12 cellular contexts compared by ENCODE assay signal in the genomic region with DNA sequence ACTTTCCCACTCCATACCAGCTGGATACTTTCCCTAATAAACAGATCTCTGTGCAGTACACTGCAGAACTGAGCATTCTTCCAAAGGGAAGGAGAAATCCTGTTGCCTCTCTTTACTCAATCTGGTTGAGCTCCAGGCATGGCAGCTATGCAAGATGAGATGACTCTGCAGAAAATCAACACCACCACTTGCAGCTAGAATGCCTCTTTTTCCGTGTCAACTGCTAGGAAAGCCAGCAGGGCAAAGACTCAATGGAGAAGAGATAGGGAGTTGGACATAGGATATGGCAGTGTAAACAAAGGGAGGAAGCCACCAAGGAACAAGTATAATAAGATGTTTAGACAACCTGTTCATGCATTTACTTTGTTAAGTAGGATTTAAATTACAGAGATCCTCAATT. TPM values are rescaled to one million over a fixed set of nuclear protein-coding genes. Genes with fewer than 3 reads are reported as not detected.
A peak's percentile ranks its signal among the peaks of the same experiment; 100 is the strongest.
DNase-seq lines count a peak whose midpoint lies in the region; ATAC-seq and TF ChIP-seq lines count a peak whose summit lies in the region.
"Had no signal": no experiment of that assay in that cellular context is flagged by ENCODE, and none has a peak within 500 bp of the region (broad histone marks: within the 10 kb centered on the region; RNA-seq: fewer than 3 reads in every experiment).

No MANE protein-coding gene starts in this region.

- POLR2A ChIA-PET in CD8-positive, alpha-beta memory T cell (lab: Charles Lee), result no interaction called here
- POLR2A ChIA-PET in naive thymus-derived CD8-positive, alpha-beta T cell (lab: Charles Lee), result interaction anchor here (0.6 kb wide), 1 partner anchor 198 kb away, joined by 4 read pairs; no protein-coding TSS in a partner anchor

- CTCF ChIA-PET in CD8-positive, alpha-beta memory T cell (lab: Charles Lee), result no interaction called here

- peak overlapping the region; percentile 37 for H3K4me2 ChIP-seq in fibroblast of lung (ENCODE audit: extremely low read depth, insufficient read depth, low read length)

- ATAC-seq in naive thymus-derived CD8-positive, alpha-beta T cell, result no peak
- ATAC-seq in GM21825 (IDR thresholded peaks at IDR 0.05; ENCODE audit: unreplicated experiment), result no peak
- ATAC-seq in activated naive CD4-positive, alpha-beta T cell treated with anti-CD3 and anti-CD28 coated beads, Interleukin-2, amount 50 U/mL, for 72 hours, result no peak
- ATAC-seq: activated T-helper 17 cell treated with anti-CD3 and anti-CD28 coated beads, Interleukin-2, amount 50 U/mL, for 72 hours had no signal

- peaks cover 38% of the 10 kb centered on the region for H3K36me3 ChIP-seq in CD8-positive, alpha-beta memory T cell (ENCODE audit: insufficient read depth, low read length)
- peaks cover 2% of the 10 kb centered on the region for H3K36me3 ChIP-seq in fibroblast of lung (ENCODE audit: control insufficient read depth, insufficient read depth, low read length)

- H3K9me3 Mint-ChIP-seq in CD8-positive, alpha-beta memory T cell, result no peaks in the 10 kb centered on the region
- H3K9me3 Mint-ChIP-seq in naive thymus-derived CD8-positive, alpha-beta T cell, result no peaks in the 10 kb centered on the region
- H3K9me3 Mint-ChIP-seq in activated naive CD4-positive, alpha-beta T cell treated with anti-CD3 and anti-CD28 coated beads, Interleukin-2, amount 50 U/mL, for 72 hours, result peaks cover 0 to 5% of the 10 kb centered on the region in 2 donors
- H3K9me3 Mint-ChIP-seq in T-helper 2 cell treated with Interferon-gamma antibody and Interleukin-4, amounts not matched to agents 5 μg/mL and 100 μg/mL, for 36 hours, result peaks cover 3% of the 10 kb centered on the region
- H3K9me3 Mint-ChIP-seq: activated T-helper 17 cell treated with anti-CD3 and anti-CD28 coated beads, Interleukin-2, amount 50 U/mL, for 72 hours; mesothelial cell of epicardium had no signal

- DNase-seq in CD8-positive, alpha-beta memory T cell, result no peak
- DNase-seq in NCI-H146 treated with DMSO at 0.1 percent for 48 hours (lab: John Stamatoyannopoulos, UW; ENCODE audit: unreplicated experiment) (peak; percentile 65), fibroblast of lung (ENCODE audit: low read depth in 2 of 2) (peak; percentile 44 to 55)
- DNase-seq in naive thymus-derived CD8-positive, alpha-beta T cell, result no peak
- DNase-seq in activated naive CD4-positive, alpha-beta T cell treated with anti-CD3 and anti-CD28 coated beads, Interleukin-2, amount 50 U/mL, for 72 hours (ENCODE audit: low spot score in 2 of 2), result no peak
- no peak for DNase-seq in activated effector memory CD4-positive, alpha-beta T cell treated with Interleukin-2 at 50 U/mL for 16 hours
- DNase-seq in T-helper 2 cell treated with Interferon-gamma antibody and Interleukin-4, amounts not matched to agents 5 μg/mL and 100 μg/mL, for 36 hours (ENCODE audit: low spot score), result no peak
- DNase-seq: spleen, stomach had no signal

- no peaks in the 10 kb centered on the region for H4K20me1 ChIP-seq in fibroblast of lung (ENCODE audit: control insufficient read depth, extremely low read depth, insufficient read depth, low read length)

- H3K36me3 Mint-ChIP-seq in CD8-positive, alpha-beta memory T cell, result peaks cover 0 to 73% (median 26%) of the 10 kb centered on the region in 3 donors
- H3K36me3 Mint-ChIP-seq in naive thymus-derived CD8-positive, alpha-beta T cell, result peaks cover 4 to 83% (median 20%) of the 10 kb centered on the region in 3 donors
- H3K36me3 Mint-ChIP-seq in activated naive CD4-positive, alpha-beta T cell treated with anti-CD3 and anti-CD28 coated beads, Interleukin-2, amount 50 U/mL, for 72 hours, result peaks cover 4 to 44% of the 10 kb centered on the region in 2 donors
- peaks cover 49% of the 10 kb centered on the region for H3K36me3 Mint-ChIP-seq in T-helper 2 cell treated with Interferon-gamma antibody and Interleukin-4, amounts not matched to agents 5 μg/mL and 100 μg/mL, for 36 hours (ENCODE audit: low read depth)

- no peak overlapping the region for H3K27ac ChIP-seq in CD8-positive, alpha-beta memory T cell (ENCODE audit: low read depth, low read length)
- H3K27ac ChIP-seq in fibroblast of lung (ENCODE audit: insufficient read depth, low read length), result no peak overlapping the region
- H3K27ac ChIP-seq: stomach had no signal

- H3K27me3 Mint-ChIP-seq in CD8-positive, alpha-beta memory T cell, result no peaks in the 10 kb centered on the region
- H3K27me3 Mint-ChIP-seq in naive thymus-derived CD8-positive, alpha-beta T cell, result no peaks in the 10 kb centered on the region
- H3K27me3 Mint-ChIP-seq in T-helper 2 cell treated with Interferon-gamma antibody and Interleukin-4, amounts not matched to agents 5 μg/mL and 100 μg/mL, for 36 hours (ENCODE audit: low read depth), result no peaks in the 10 kb centered on the region
- H3K27me3 Mint-ChIP-seq: activated T-helper 17 cell treated with anti-CD3 and anti-CD28 coated beads, Interleukin-2, amount 50 U/mL, for 72 hours had no signal

- H3K9me3 ChIP-seq in CD8-positive, alpha-beta memory T cell (ENCODE audit: low read length), result no peaks in the 10 kb centered on the region
- no peaks in the 10 kb centered on the region for H3K9me3 ChIP-seq in fibroblast of lung (ENCODE audit: control insufficient read depth, insufficient read depth, low read depth, low read length)
- H3K9me3 ChIP-seq: spleen, stomach had no signal

- H3K4me1 Mint-ChIP-seq in CD8-positive, alpha-beta memory T cell, result peaks cover 13 to 33% (median 16%) of the 10 kb centered on the region in 3 donors
- H3K4me1 Mint-ChIP-seq in naive thymus-derived CD8-positive, alpha-beta T cell, result peaks cover 13 to 43% (median 22%) of the 10 kb centered on the region in 4 donors
- H3K4me1 Mint-ChIP-seq in T-helper 2 cell treated with Interferon-gamma antibody and Interleukin-4, amounts not matched to agents 5 μg/mL and 100 μg/mL, for 36 hours (ENCODE audit: low read depth), result peaks cover 15% of the 10 kb centered on the region

- no peak overlapping the region for H3K4me3 ChIP-seq in CD8-positive, alpha-beta memory T cell (ENCODE audit: low read length)
- H3K4me3 ChIP-seq in fibroblast of lung (replicated peaks in 1 of 4; ENCODE audit: control extremely low read depth in 1 of 4, insufficient read depth in 1 of 4, low read depth in 3 of 4, low read length in 4 of 4), result no peak overlapping the region
- H3K4me3 ChIP-seq: spleen, stomach had no signal

- H3K27me3 ChIP-seq in CD8-positive, alpha-beta memory T cell (ENCODE audit: insufficient read depth, low read length, poor library complexity, severe bottlenecking), result no peaks in the 10 kb centered on the region
- H3K27me3 ChIP-seq in fibroblast of lung (ENCODE audit: control insufficient read depth, insufficient read depth, low read length), result no peaks in the 10 kb centered on the region
- H3K27me3 ChIP-seq: spleen, stomach had no signal

- H3K9ac ChIP-seq in fibroblast of lung (ENCODE audit: insufficient read depth, low read length), result no peak overlapping the region

- TF ChIP-seq CTCF in fibroblast of lung (conservative IDR thresholded peaks at IDR 0.05 in 1 of 2, IDR thresholded peaks at IDR 0.05 in 1 of 2; ENCODE audit: low read depth in 1 of 2, low read length in 2 of 2), result no peak

- no peaks in the 10 kb centered on the region for H3K79me2 ChIP-seq in fibroblast of lung (ENCODE audit: control insufficient read depth, insufficient read depth, low read length)

- no peaks in the 10 kb centered on the region for H3K4me1 ChIP-seq in CD8-positive, alpha-beta memory T cell (ENCODE audit: insufficient read depth, low read length)
- no peaks in the 10 kb centered on the region for H3K4me1 ChIP-seq in fibroblast of lung (ENCODE audit: control insufficient read depth, extremely low read depth, insufficient read depth, low read length)

- H2AFZ ChIP-seq in fibroblast of lung (ENCODE audit: low read length), result no peak overlapping the region

- H3K4me3 Mint-ChIP-seq in CD8-positive, alpha-beta memory T cell, result no peak overlapping the region
- no peak overlapping the region for H3K4me3 Mint-ChIP-seq in naive thymus-derived CD8-positive, alpha-beta T cell
- H3K4me3 Mint-ChIP-seq in T-helper 2 cell treated with Interferon-gamma antibody and Interleukin-4, amounts not matched to agents 5 μg/mL and 100 μg/mL, for 36 hours, result no peak overlapping the region
- H3K4me3 Mint-ChIP-seq: activated T-helper 17 cell treated with anti-CD3 and anti-CD28 coated beads, Interleukin-2, amount 50 U/mL, for 72 hours; mesothelial cell of epicardium had no signal

- H3K27ac Mint-ChIP-seq in CD8-positive, alpha-beta memory T cell, result peak overlapping the region in 5 of 8 donors; percentile 1 to 60 (median 34)
- peak overlapping the region in 7 of 10 donors; percentile 6 to 76 (median 50) for H3K27ac Mint-ChIP-seq in naive thymus-derived CD8-positive, alpha-beta T cell
- H3K27ac Mint-ChIP-seq in activated naive CD4-positive, alpha-beta T cell treated with anti-CD3 and anti-CD28 coated beads, Interleukin-2, amount 50 U/mL, for 72 hours, result peak overlapping the region in 1 of 2 donors; percentile 26
- H3K27ac Mint-ChIP-seq in T-helper 2 cell treated with Interferon-gamma antibody and Interleukin-4, amounts not matched to agents 5 μg/mL and 100 μg/mL, for 36 hours, result no peak overlapping the region
- H3K27ac Mint-ChIP-seq: activated T-helper 17 cell treated with anti-CD3 and anti-CD28 coated beads, Interleukin-2, amount 50 U/mL, for 72 hours; mesothelial cell of epicardium had no signal

RNA-seq across cellular contexts. Expression of a gene that starts 40.4 kb away (rescaled TPM):
- 1 to 10 TPM; 2.5 to 2.9 TPM for total RNA-seq in CD8-positive, alpha-beta memory T cell
- polyA plus RNA-seq in CD8-positive, alpha-beta memory T cell, result 0.17 TPM
- 9.8 and 19.3 TPM in 2 replicates for total RNA-seq in fibroblast of lung
- polyA plus RNA-seq in fibroblast of lung, result 7.0 and 8.0 TPM in 2 replicates
- 5.4 and 6.0 TPM in 2 replicates for polyA plus RNA-seq in fibroblast of lung (2012)
- polyA minus RNA-seq in fibroblast of lung (ENCODE audit: low replicate concordance), result 22.0 and 38.2 TPM in 2 replicates
- 1 to 10 TPM; 1.6 to 2.2 TPM for total RNA-seq in naive thymus-derived CD8-positive, alpha-beta T cell
- under 1 TPM in 2 of 3 donors, not detected in 1; 0.22 to 0.36 TPM for polyA plus RNA-seq in naive thymus-derived CD8-positive, alpha-beta T cell
- total RNA-seq in activated naive CD4-positive, alpha-beta T cell treated with anti-CD3 and anti-CD28 coated beads, Interleukin-2, amount 50 U/mL, for 72 hours, result 10 to 100 TPM; 17.3 to 47.3 TPM

Comparison
In these comparisons a context has a peak if more than half of its experiments do, and no peak if none do; other contexts are left out.
1. DNase-seq: peak in NCI-H146 treated with DMSO at 0.1 percent for 48 hours (single experiment) and fibroblast of lung (2 of 2); none in CD8-positive, alpha-beta memory T cell (0 of 5), naive thymus-derived CD8-positive, alpha-beta T cell (0 of 10), activated naive CD4-positive, alpha-beta T cell treated with anti-CD3 and anti-CD28 coated beads, Interleukin-2, amount 50 U/mL, for 72 hours (0 of 2), activated effector memory CD4-positive, alpha-beta T cell treated with Interleukin-2 at 50 U/mL for 16 hours (single experiment) and T-helper 2 cell treated with Interferon-gamma antibody and Interleukin-4, amounts not matched to agents 5 μg/mL and 100 μg/mL, for 36 hours (single experiment).